Comparison of ENCODE assay signal across 8 cellular contexts in genomic region chr1:114755006-114755936, GRCh38. TPM values are rescaled to one million over a fixed set of nuclear protein-coding genes. Genes with fewer than 3 reads are reported as not detected.
DNase-seq lines count a peak whose midpoint lies in the region; ATAC-seq and TF ChIP-seq lines count a peak whose summit lies in the region.

No MANE protein-coding gene starts in this region.

- TF ChIP-seq CTCF in fibroblast of pulmonary artery (IDR thresholded peaks at IDR 0.05; ENCODE audit: low read length, missing control alignments) (no peak), spleen (IDR thresholded peaks at IDR 0.05 in 8 of 11, conservative IDR thresholded peaks at IDR 0.05 in 3 of 11) (no peak)

- H3K27ac Mint-ChIP-seq in T-helper 1 cell treated with Interleukin-12 subunit alpha and Interleukin-12 subunit beta and Interleukin-4 antibody, amounts not matched to agents 30 μg/mL and 1 μg/mL, for 36 hours: peak overlapping the region; percentile 100

- DNase-seq in T-helper 1 cell (no peak), SJSA1 (ENCODE audit: low read depth in 1 of 2, low spot score in 2 of 2) (no peak), fibroblast of pulmonary artery (ENCODE audit: low read depth) (no peak), spleen (no peak), midbrain (lab: John Stamatoyannopoulos, UW) (no peak)
- DNase-seq in stimulated activated CD4-positive, alpha-beta T cell treated with anti-CD3 and anti-CD28 coated beads, Interleukin-4, amount 100 ng/mL, for 1 hour: no peak

- peaks cover 46% of the 10 kb centered on the region for H3K36me3 ChIP-seq in SJSA1
- H3K36me3 ChIP-seq in spleen: peaks cover 0 to 6% (median 0%) of the 10 kb centered on the region in 6 donors

- H3K27me3 ChIP-seq in SJSA1 (replicated peaks): no peaks in the 10 kb centered on the region
- H3K27me3 ChIP-seq in spleen (replicated peaks in 1 of 7): no peaks in the 10 kb centered on the region

- peaks cover 5% of the 10 kb centered on the region for H3K9me3 Mint-ChIP-seq in T-helper 1 cell treated with Interleukin-12 subunit alpha and Interleukin-12 subunit beta and Interleukin-4 antibody, amounts not matched to agents 30 μg/mL and 1 μg/mL, for 36 hours

- no peaks in the 10 kb centered on the region for H3K27me3 Mint-ChIP-seq in T-helper 1 cell treated with Interleukin-12 subunit alpha and Interleukin-12 subunit beta and Interleukin-4 antibody, amounts not matched to agents 30 μg/mL and 1 μg/mL, for 36 hours (ENCODE audit: low read depth)

- no peak for TF ChIP-seq POLR2A in spleen (IDR thresholded peaks at IDR 0.05)

- WGBS in spleen, 5 donors: 46 to 69% (median 53%) methylated on average over 7 of the region's 7 CpGs

- H3K4me1 ChIP-seq in SJSA1 (replicated peaks) (peaks cover 28% of the 10 kb centered on the region), spleen (peaks cover 62 to 77% (median 74%) of the 10 kb centered on the region in 6 donors)

- no peak overlapping the region; the same call in 1 of the 2 replicates for H3K4me3 ChIP-seq in SJSA1
- peak overlapping the region; percentile 99 for H3K4me3 ChIP-seq in fibroblast of pulmonary artery (replicated peaks; ENCODE audit: low read depth, low read length)
- peak overlapping the region in 6 of 8 donors; percentile 0 to 84 (median 67) for H3K4me3 ChIP-seq in spleen

- H3K9me3 ChIP-seq in SJSA1 (replicated peaks) (no peaks in the 10 kb centered on the region), spleen (no peaks in the 10 kb centered on the region)

- peaks cover 24% of the 10 kb centered on the region for H3K36me3 Mint-ChIP-seq in T-helper 1 cell treated with Interleukin-12 subunit alpha and Interleukin-12 subunit beta and Interleukin-4 antibody, amounts not matched to agents 30 μg/mL and 1 μg/mL, for 36 hours (ENCODE audit: low read depth)

- H3K4me3 Mint-ChIP-seq in T-helper 1 cell treated with Interleukin-12 subunit alpha and Interleukin-12 subunit beta and Interleukin-4 antibody, amounts not matched to agents 30 μg/mL and 1 μg/mL, for 36 hours: peak overlapping the region; percentile 99

- peaks cover 64% of the 10 kb centered on the region for H3K4me1 Mint-ChIP-seq in T-helper 1 cell treated with Interleukin-12 subunit alpha and Interleukin-12 subunit beta and Interleukin-4 antibody, amounts not matched to agents 30 μg/mL and 1 μg/mL, for 36 hours (ENCODE audit: low read depth)

- 0 out of 2 replicates have a peak overlapping the region, but pooled peaks have one; percentile 3 for H3K27ac ChIP-seq in SJSA1
- H3K27ac ChIP-seq in spleen: peak overlapping the region in 7 of 8 donors; percentile 2 to 100 (median 98)

- intact Hi-C loops in spleen (cut with DNase I; ENCODE audit: low total_unique reads): loop anchor here (5.0 kb wide), 1 partner anchor 38 kb away; the partner anchor contains the start of gene NRAS

- ATAC-seq in GM18858 (IDR thresholded peaks at IDR 0.05; ENCODE audit: unreplicated experiment): no peak

RNA-seq across cellular contexts. Expression of gene CSDE1, which starts 2.5 kb away (rescaled TPM):
- 771 and 913 TPM in 2 replicates for total RNA-seq in SJSA1 (2014; rRNA removed; shearing (Covaris generic))
- 1,000 to 10,000 TPM in 2 of 7 donors, 100 to 1,000 TPM in 5; 407 to 1,126 (median 475) TPM for total RNA-seq in spleen
- polyA plus RNA-seq in spleen: 100 to 1,000 TPM; 102 to 134 (median 120) TPM

RNA-seq across cellular contexts. Expression of gene SIKE1, which starts 25.2 kb away (rescaled TPM):
- total RNA-seq in SJSA1 (2014; rRNA removed; shearing (Covaris generic)): 40.4 and 88.9 TPM in 2 replicates
- total RNA-seq in spleen: 10 to 100 TPM; 28.1 to 51.0 (median 39.8) TPM
- polyA plus RNA-seq in spleen: 10 to 100 TPM; 10.1 to 16.2 (median 16.1) TPM

RNA-seq across cellular contexts. Expression of gene NRAS, which starts 38.7 kb away (rescaled TPM):
- total RNA-seq in SJSA1 (2014; rRNA removed; shearing (Covaris generic)): 78.2 and 88.0 TPM in 2 replicates
- 10 to 100 TPM; 27.0 to 45.3 (median 32.5) TPM for total RNA-seq in spleen
- 10 to 100 TPM; 14.0 to 21.0 (median 18.1) TPM for polyA plus RNA-seq in spleen

RNA-seq across cellular contexts. Expression of gene AMPD1, which starts 59.9 kb away (rescaled TPM):
- total RNA-seq in SJSA1 (2014; rRNA removed; shearing (Covaris generic)): not detected in 2 replicates
- total RNA-seq in spleen: 1 to 10 TPM in 5 of 7 donors, under 1 TPM in 2; 0.28 to 3.1 (median 1.2) TPM
- polyA plus RNA-seq in spleen: 1 to 10 TPM in 1 of 3 donors, under 1 TPM in 2; 0.09 to 1.2 (median 0.52) TPM
